In the genomic region with DNA sequence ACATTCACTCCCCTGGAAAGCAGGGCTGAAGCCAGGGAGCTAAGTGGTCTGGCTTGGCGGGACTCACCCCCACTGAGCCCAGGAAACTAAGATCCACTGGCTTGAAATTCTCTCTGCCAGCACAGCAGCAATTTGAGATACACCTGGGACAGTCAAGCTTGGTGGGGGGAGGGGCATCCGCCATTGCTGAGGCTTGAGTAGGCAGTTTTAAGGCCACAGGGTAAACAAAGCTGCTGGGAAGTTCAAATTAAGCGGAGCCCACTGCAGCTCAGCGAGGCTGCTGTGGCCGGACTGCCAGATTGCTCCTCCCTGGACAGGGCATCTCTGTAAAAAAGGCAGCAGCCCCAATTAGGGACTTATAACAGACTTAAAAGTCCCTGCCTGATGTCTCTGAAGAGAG, we compare ENCODE assay signal across 27 cellular contexts.
"Had no signal": no experiment of that assay in that cellular context is flagged by ENCODE, and none has a peak within 500 bp of the region (broad histone marks: within the 10 kb centered on the region; RNA-seq: fewer than 3 reads in every experiment).

No MANE protein-coding gene starts in this region.

- H3K36me3 Mint-ChIP-seq: activated naive CD8-positive, alpha-beta T cell had no signal

- H3K27me3 ChIP-seq: adrenal gland, ascending aorta, brain microvascular endothelial cell, pancreas, right atrium auricular region, upper lobe of left lung had no signal

- H3K27ac Mint-ChIP-seq: activated CD8-positive, alpha-beta T cell treated with anti-CD3 and anti-CD28 coated beads, Interleukin-2, amount 10 ng/mL, durations not matched to agents 7 days and 5 days; activated naive CD8-positive, alpha-beta T cell; dendritic cell treated with granulocyte-macrophage colony-stimulating factor and Interleukin-4, amounts not matched to agents 40 ng/mL and 50 ng/mL, for 4 days; nephron; T-helper 2 cell treated with Interferon-gamma antibody and Interleukin-4, amounts not matched to agents 5 μg/mL and 100 μg/mL, for 36 hours had no signal

- H3K4me3 Mint-ChIP-seq: activated CD8-positive, alpha-beta T cell treated with anti-CD3 and anti-CD28 coated beads, Interleukin-2, amount 10 ng/mL, durations not matched to agents 7 days and 5 days; activated naive CD8-positive, alpha-beta T cell; dendritic cell treated with granulocyte-macrophage colony-stimulating factor and Interleukin-4, amounts not matched to agents 40 ng/mL and 50 ng/mL, for 4 days; nephron; T-helper 2 cell treated with Interferon-gamma antibody and Interleukin-4, amounts not matched to agents 5 μg/mL and 100 μg/mL, for 36 hours had no signal

- H3K27ac ChIP-seq: adrenal gland, ascending aorta, brain microvascular endothelial cell, pancreas, psoas muscle, right atrium auricular region, upper lobe of left lung, WERI-Rb-1 had no signal

- FAIRE-seq: frontal cortex, islet of Langerhans, pancreas, TTC549 had no signal

- H3K36me3 ChIP-seq: adrenal gland, ascending aorta, brain microvascular endothelial cell, pancreas, right atrium auricular region, upper lobe of left lung, WERI-Rb-1 had no signal

- DNase-seq: activated CD4-positive, alpha-beta T cell treated with anti-CD3 and anti-CD28 coated beads for 1 hour; activated CD4-positive, alpha-beta T cell treated with anti-CD3 and anti-CD28 coated beads, Interleukin-2, amount 50 U/mL, for 1 hour; activated CD8-positive, alpha-beta T cell treated with anti-CD3 and anti-CD28 coated beads, Interleukin-2, amount 10 ng/mL, durations not matched to agents 7 days and 5 days; activated T-cell treated with anti-CD3 and anti-CD28 coated beads, Interleukin-2, amount 50 U/mL, for 1 hour; adrenal gland; brain microvascular endothelial cell; caudate nucleus; effector CD4-positive, alpha-beta T cell; head of caudate nucleus; hypothalamus; pancreas; psoas muscle; stimulated activated CD4-positive, alpha-beta T cell treated with anti-CD3 and anti-CD28 coated beads, Interleukin-12 subunit alpha, Interleukin-12 subunit beta, amount 100 ng/mL, for 4 hours; stimulated activated CD4-positive, alpha-beta T cell treated with anti-CD3 and anti-CD28 coated beads, Interleukin-4, amount 100 ng/mL, for 4 hours; stimulated activated naive CD8-positive, alpha-beta T cell treated with anti-CD3 and anti-CD28 coated beads, Interleukin-15, Interleukin-2, amounts not matched to agents 100 U/mL and 50 U/mL, for 24 hours; WERI-Rb-1 had no signal

- H3K4me3 ChIP-seq: adrenal gland, ascending aorta, pancreas, psoas muscle, right atrium auricular region, upper lobe of left lung had no signal

- ATAC-seq: activated CD8-positive, alpha-beta T cell treated with anti-CD3 and anti-CD28 coated beads, Interleukin-2, amount 10 ng/mL, durations not matched to agents 7 days and 5 days; esophagus mucosa; pancreas; psoas muscle; stimulated activated naive CD8-positive, alpha-beta T cell treated with anti-CD3 and anti-CD28 coated beads, Interleukin-15, Interleukin-2, amounts not matched to agents 100 U/mL and 50 U/mL, for 24 hours had no signal

- H3K9me3 ChIP-seq: adrenal gland, ascending aorta, pancreas, psoas muscle had no signal

- H3K4me1 Mint-ChIP-seq: nephron had no signal

- H3K27me3 Mint-ChIP-seq: activated naive CD8-positive, alpha-beta T cell; dendritic cell treated with granulocyte-macrophage colony-stimulating factor and Interleukin-4, amounts not matched to agents 40 ng/mL and 50 ng/mL, for 4 days had no signal

- H3K4me1 ChIP-seq: adrenal gland, ascending aorta, pancreas, psoas muscle, right atrium auricular region, upper lobe of left lung had no signal
